In the genomic region with DNA sequence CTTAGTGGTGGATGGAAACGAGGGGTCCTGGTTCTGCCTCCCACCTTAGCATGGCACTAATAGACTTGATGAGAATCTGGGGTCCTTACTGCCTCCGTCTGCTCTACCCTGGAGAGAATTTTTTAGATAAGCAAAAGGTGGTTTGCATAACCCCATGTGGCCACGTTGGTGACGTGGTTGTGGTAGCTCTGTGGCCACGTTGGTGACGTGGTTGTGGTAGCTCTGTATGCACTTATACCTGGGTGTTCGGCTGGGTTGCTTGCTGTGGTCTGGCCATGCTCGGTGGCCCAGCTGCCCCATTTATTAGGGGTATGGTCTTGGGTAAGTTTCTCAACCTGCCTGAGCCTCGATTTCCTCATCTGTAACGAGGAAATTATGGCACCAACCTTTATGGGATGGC, we compare ENCODE assay signal across 16 cellular contexts. TPM values are rescaled to one million over a fixed set of nuclear protein-coding genes. Genes with fewer than 3 reads are reported as not detected.
DNase-seq lines count a peak whose midpoint lies in the region; ATAC-seq, FAIRE-seq and TF ChIP-seq lines count a peak whose summit lies in the region.
"Had no signal": no experiment of that assay in that cellular context is flagged by ENCODE, and none has a peak within 500 bp of the region (broad histone marks: within the 10 kb centered on the region; RNA-seq: fewer than 3 reads in every experiment).

No MANE protein-coding gene starts in this region.

- peaks cover 9% of the 10 kb centered on the region for H3K27me3 Mint-ChIP-seq in CD4-positive, CD25-positive, alpha-beta regulatory T cell
- H3K27me3 Mint-ChIP-seq in immature natural killer cell (ENCODE audit: low read depth in 3 of 3) = peaks cover 10 to 30% (median 21%) of the 10 kb centered on the region in 3 donors

- TF ChIP-seq CTCF in pancreas (IDR thresholded peaks at IDR 0.05) = no peak

- no peak overlapping the region for H3K27ac ChIP-seq in CD4-positive, CD25-positive, alpha-beta regulatory T cell (ENCODE audit: insufficient read depth, low read length, poor library complexity, severe bottlenecking)
- no peak overlapping the region for H3K27ac ChIP-seq in pancreas
- H3K27ac ChIP-seq: BLaER1, cardiac muscle cell, epithelial cell of prostate had no signal

- FAIRE-seq in GM18507 (lab: Jason Lieb, UNC) (peak; percentile 42), pancreas (lab: Jason Lieb, UNC) (no peak)

- H3K9me3 ChIP-seq in CD4-positive, CD25-positive, alpha-beta regulatory T cell (ENCODE audit: control insufficient read depth in 2 of 2, low read length in 2 of 2) = no peaks in the 10 kb centered on the region
- no peaks in the 10 kb centered on the region for H3K9me3 ChIP-seq in pancreas
- H3K9me3 ChIP-seq: BLaER1 had no signal

- intact Hi-C loops in pancreas (cut with DNase I) = no loop called here

- no peaks in the 10 kb centered on the region for H3K27me3 ChIP-seq in CD4-positive, CD25-positive, alpha-beta regulatory T cell (ENCODE audit: control insufficient read depth, insufficient read depth, low read length)
- no peaks in the 10 kb centered on the region for H3K27me3 ChIP-seq in pancreas
- H3K27me3 ChIP-seq: BLaER1, cardiac muscle cell had no signal

- no peaks in the 10 kb centered on the region for H3K36me3 Mint-ChIP-seq in CD4-positive, CD25-positive, alpha-beta regulatory T cell
- H3K36me3 Mint-ChIP-seq in immature natural killer cell = no peaks in the 10 kb centered on the region

- ATAC-seq in CD4-positive, CD25-positive, alpha-beta regulatory T cell (ENCODE audit: low read depth in 2 of 2) = peak; percentile 50 to 64
- ATAC-seq in GM21390 (IDR thresholded peaks at IDR 0.05; ENCODE audit: unreplicated experiment) (no peak), pancreas (no peak), HG03565 (IDR thresholded peaks at IDR 0.05; ENCODE audit: unreplicated experiment) (no peak)

- H3K27ac Mint-ChIP-seq in CD4-positive, CD25-positive, alpha-beta regulatory T cell = no peak overlapping the region
- H3K27ac Mint-ChIP-seq in immature natural killer cell = peak overlapping the region; percentile 68 to 98 (median 94)

- no peak overlapping the region for H3K4me3 ChIP-seq in CD4-positive, CD25-positive, alpha-beta regulatory T cell (ENCODE audit: low read depth, low read length)
- no peak overlapping the region for H3K4me3 ChIP-seq in pancreas
- H3K4me3 ChIP-seq: BLaER1, cardiac muscle cell, lung had no signal

- peaks cover 18% of the 10 kb centered on the region for H3K4me1 ChIP-seq in CD4-positive, CD25-positive, alpha-beta regulatory T cell (ENCODE audit: control insufficient read depth, insufficient read depth, low read length, poor library complexity, severe bottlenecking)
- no peaks in the 10 kb centered on the region for H3K4me1 ChIP-seq in pancreas

- no peaks in the 10 kb centered on the region for H3K9me3 Mint-ChIP-seq in CD4-positive, CD25-positive, alpha-beta regulatory T cell
- no peaks in the 10 kb centered on the region for H3K9me3 Mint-ChIP-seq in immature natural killer cell

- no peak overlapping the region for H3K4me3 Mint-ChIP-seq in CD4-positive, CD25-positive, alpha-beta regulatory T cell
- peak overlapping the region; percentile 13 to 79 (median 72) for H3K4me3 Mint-ChIP-seq in immature natural killer cell

- H3K36me3 ChIP-seq in CD4-positive, CD25-positive, alpha-beta regulatory T cell (ENCODE audit: control insufficient read depth, insufficient read depth, low read length) = no peaks in the 10 kb centered on the region
- no peaks in the 10 kb centered on the region for H3K36me3 ChIP-seq in pancreas
- H3K36me3 ChIP-seq: BLaER1, cardiac muscle cell had no signal

- H3K4me1 Mint-ChIP-seq in CD4-positive, CD25-positive, alpha-beta regulatory T cell = peaks cover 0 to 24% (median 0%) of the 10 kb centered on the region in 4 donors
- H3K4me1 Mint-ChIP-seq in immature natural killer cell = peaks cover 57 to 68% of the 10 kb centered on the region in 2 donors

- 71 to 84% methylated on average over 10 of the region's 10 CpGs for WGBS in pancreas, 2 donors

- DNase-seq in CD4-positive, CD25-positive, alpha-beta regulatory T cell = peak in 2 of 3 donors; percentile 15 to 32
- DNase-seq in GM18507 (ENCODE audit: extremely low spot score, insufficient read length, low read depth) = no peak
- DNase-seq in activated CD8-positive, alpha-beta memory T cell treated with anti-CD3 and anti-CD28 coated beads, Interleukin-2, amount 50 U/mL, for 1 hour (ENCODE audit: extremely low read depth) = peak; percentile 46
- peak; percentile 91 to 95 (median 95) for DNase-seq in immature natural killer cell
- DNase-seq in COLO829 (ENCODE audit: low spot score) = no peak
- DNase-seq in pancreas = no peak
- DNase-seq: NCI-H1105, NCI-H526 treated with DMSO at 0.1 percent for 48 hours, nucleus accumbens, SIG-M5 had no signal

RNA-seq across cellular contexts. Expression of gene SPIRE2, which starts 13.0 kb away (rescaled TPM):
- 0.35 TPM for total RNA-seq in CD4-positive, CD25-positive, alpha-beta regulatory T cell
- not detected for polyA plus RNA-seq in CD4-positive, CD25-positive, alpha-beta regulatory T cell
- polyA plus RNA-seq in immature natural killer cell (1 to 10 TPM; 1.0 to 1.3 (median 1.3) TPM), pancreas (10 to 100 TPM in 1 of 2 donors, 1 to 10 TPM in 1; 6.7 to 11.5 TPM)
- total RNA-seq in pancreas = 1 to 10 TPM; 1.6 to 3.8 (median 2.6) TPM

RNA-seq across cellular contexts. Expression of gene FANCA, which starts 24.8 kb away (rescaled TPM):
- total RNA-seq in CD4-positive, CD25-positive, alpha-beta regulatory T cell = 25.4 TPM
- polyA plus RNA-seq in CD4-positive, CD25-positive, alpha-beta regulatory T cell = 10 to 100 TPM in 3 of 4 donors, 1 to 10 TPM in 1; 8.9 to 14.7 (median 12.9) TPM
- 10 to 100 TPM in 2 of 3 donors, 1 to 10 TPM in 1; 8.7 to 21.6 (median 10.9) TPM for polyA plus RNA-seq in immature natural killer cell
- total RNA-seq in pancreas = 1 to 10 TPM in 5 of 6 donors, under 1 TPM in 1; 0.51 to 3.0 (median 2.1) TPM
- polyA plus RNA-seq in pancreas = 1 to 10 TPM; 3.7 to 5.7 TPM

RNA-seq across cellular contexts. Expression of gene TCF25, which starts 32.1 kb away (rescaled TPM):
- total RNA-seq in CD4-positive, CD25-positive, alpha-beta regulatory T cell = 431 TPM
- 10 to 100 TPM; 75.2 to 99.3 (median 78.3) TPM for polyA plus RNA-seq in CD4-positive, CD25-positive, alpha-beta regulatory T cell
- polyA plus RNA-seq in immature natural killer cell (100 to 1,000 TPM in 2 of 3 donors, 10 to 100 TPM in 1; 98.1 to 249 (median 131) TPM), pancreas (100 to 1,000 TPM; 193 to 250 TPM)
- 100 to 1,000 TPM in 3 of 6 donors, 10 to 100 TPM in 3; 81.0 to 119 (median 100) TPM for total RNA-seq in pancreas

Comparison
In these comparisons a context has a peak if more than half of its experiments do, and no peak if none do; other contexts are left out.
1. ATAC-seq: peak in CD4-positive, CD25-positive, alpha-beta regulatory T cell (2 of 2); none in GM21390 (single experiment), pancreas (0 of 4) and HG03565 (single experiment).
2. DNase-seq: peak in CD4-positive, CD25-positive, alpha-beta regulatory T cell (2 of 3), activated CD8-positive, alpha-beta memory T cell treated with anti-CD3 and anti-CD28 coated beads, Interleukin-2, amount 50 U/mL, for 1 hour (single experiment) and immature natural killer cell (3 of 3); none in GM18507 (single experiment), COLO829 (single experiment) and pancreas (0 of 6).
3. H3K27ac Mint-ChIP-seq: peak in immature natural killer cell (6 of 6); none in CD4-positive, CD25-positive, alpha-beta regulatory T cell (0 of 3).
4. H3K4me3 Mint-ChIP-seq: peak in immature natural killer cell (5 of 5); none in CD4-positive, CD25-positive, alpha-beta regulatory T cell (0 of 4).